ENCODE assay signal across 1 cellular context in genomic region chr9:95302471-95302870, GRCh38.
TF ChIP-seq lines count a peak whose summit lies in the region.

No MANE protein-coding gene starts in this region.

TF ChIP-seq in HepG2, 621 proteins besides CTCF, POLR2A, EP300 and RAD21 (continued from another document):
- TF ChIP-seq DZIP1 (CRISPR knock-in tag; IDR thresholded peaks at IDR 0.05) (no peak), DDIT3 (CRISPR knock-in tag; IDR thresholded peaks at IDR 0.05) (no peak), SP2 (CRISPR knock-in tag; IDR thresholded peaks at IDR 0.05) (no peak), KDM5A (IDR thresholded peaks at IDR 0.05; ENCODE audit: borderline replicate concordance, low read length) (no peak), ERF (CRISPR knock-in tag; IDR thresholded peaks at IDR 0.05) (no peak)
